Comparison of ENCODE assay signal across 30 cellular contexts in genomic region chr3:12472796-12473195, GRCh38.
"Had no signal": no experiment of that assay in that cellular context is flagged by ENCODE, and none has a peak within 500 bp of the region (broad histone marks: within the 10 kb centered on the region; RNA-seq: fewer than 3 reads in every experiment).

No MANE protein-coding gene starts in this region.

- H2AFZ ChIP-seq: hepatocyte had no signal

- H3K9me3 Mint-ChIP-seq: activated CD4-positive, alpha-beta T cell treated with anti-CD3 and anti-CD28 coated beads, Interleukin-2, amount 10 ng/mL, durations not matched to agents 7 days and 5 days; activated naive CD8-positive, alpha-beta T cell treated with anti-CD3 and anti-CD28 coated beads for 36 hours; brain; mesothelial cell of epicardium; naive B cell; neural crest cell; type B pancreatic cell; WTC11 had no signal

- FAIRE-seq: pancreas had no signal

- H3K4me3 Mint-ChIP-seq: activated CD4-positive, alpha-beta T cell treated with anti-CD3 and anti-CD28 coated beads, Interleukin-2, amount 10 ng/mL, durations not matched to agents 7 days and 5 days; activated CD8-positive, alpha-beta T cell treated with anti-CD3 and anti-CD28 coated beads, Interleukin-2, amount 10 ng/mL, durations not matched to agents 7 days and 5 days; activated naive CD8-positive, alpha-beta T cell treated with anti-CD3 and anti-CD28 coated beads for 36 hours; brain; mesothelial cell of epicardium; neural crest cell; type B pancreatic cell; WTC11 had no signal

- H3K27ac Mint-ChIP-seq: activated CD4-positive, alpha-beta T cell treated with anti-CD3 and anti-CD28 coated beads, Interleukin-2, amount 10 ng/mL, durations not matched to agents 7 days and 5 days; activated CD8-positive, alpha-beta T cell treated with anti-CD3 and anti-CD28 coated beads, Interleukin-2, amount 10 ng/mL, durations not matched to agents 7 days and 5 days; activated naive CD8-positive, alpha-beta T cell treated with anti-CD3 and anti-CD28 coated beads for 36 hours; brain; mesothelial cell of epicardium; naive B cell; type B pancreatic cell; WTC11 had no signal

- H3K36me3 ChIP-seq: adrenal gland, cardiac muscle cell, colonic mucosa, gastroesophageal sphincter, pancreas, thoracic aorta, uterus had no signal

- H3K4me3 ChIP-seq: adrenal gland, cardiac muscle cell, colonic mucosa, gastroesophageal sphincter, hepatocyte, pancreas, psoas muscle, thoracic aorta, uterus had no signal

- H3K4me2 ChIP-seq: hepatocyte had no signal

- H3K27me3 Mint-ChIP-seq: activated CD4-positive, alpha-beta T cell treated with anti-CD3 and anti-CD28 coated beads, Interleukin-2, amount 10 ng/mL, durations not matched to agents 7 days and 5 days had no signal

- H3K4me1 ChIP-seq: gastroesophageal sphincter, pancreas, psoas muscle, uterus had no signal

- H3K4me1 Mint-ChIP-seq: brain, naive B cell, neural crest cell had no signal

- H3K36me3 Mint-ChIP-seq: brain, mesothelial cell of epicardium, naive B cell, type B pancreatic cell, WTC11 had no signal

- H3K27me3 ChIP-seq: adrenal gland, cardiac muscle cell, colonic mucosa, gastroesophageal sphincter, hepatocyte, pancreas, uterus had no signal

- DNase-seq: activated CD4-positive, alpha-beta T cell treated with anti-CD3 and anti-CD28 coated beads for 1 hour; activated CD4-positive, alpha-beta T cell treated with anti-CD3 and anti-CD28 coated beads, Interleukin-2, amount 10 ng/mL, durations not matched to agents 7 days and 5 days; activated CD8-positive, alpha-beta T cell treated with anti-CD3 and anti-CD28 coated beads, Interleukin-2, amount 10 ng/mL, durations not matched to agents 7 days and 5 days; activated naive CD4-positive, alpha-beta T cell treated with Interleukin-2 at 50 U/mL for 16 hours; activated naive CD8-positive, alpha-beta T cell treated with anti-CD3 and anti-CD28 coated beads for 36 hours; adrenal gland; aorta; cerebellar nuclear complex; colonic mucosa; effector CD8-positive, alpha-beta T cell; erythroblast; islet precursor cell; mammary epithelial cell; naive B cell; nucleus accumbens; pancreas; psoas muscle; stimulated activated CD4-positive, alpha-beta T cell treated with anti-CD3 and anti-CD28 coated beads, Interleukin-15, amount 100 ng/mL, for 24 hours; stimulated activated CD4-positive, alpha-beta T cell treated with anti-CD3 and anti-CD28 coated beads, Interleukin-2, amount 100 ng/mL, for 24 hours; stimulated activated naive CD8-positive, alpha-beta T cell treated with anti-CD3 and anti-CD28 coated beads, Interleukin-15, Interleukin-2, amounts not matched to agents 100 U/mL and 50 U/mL, for 24 hours; uterus had no signal

- H3K27ac ChIP-seq: adrenal gland, cardiac muscle cell, colonic mucosa, gastroesophageal sphincter, pancreas, psoas muscle, thoracic aorta, uterus had no signal

- ATAC-seq: activated CD8-positive, alpha-beta T cell treated with anti-CD3 and anti-CD28 coated beads, Interleukin-2, amount 10 ng/mL, durations not matched to agents 7 days and 5 days; gastroesophageal sphincter; pancreas; psoas muscle; stimulated activated naive CD8-positive, alpha-beta T cell treated with anti-CD3 and anti-CD28 coated beads, Interleukin-15, Interleukin-2, amounts not matched to agents 100 U/mL and 50 U/mL, for 24 hours; WTC11 had no signal

- H3K9me3 ChIP-seq: adrenal gland, colonic mucosa, gastroesophageal sphincter, pancreas, psoas muscle, thoracic aorta, uterus had no signal

- H3K79me2 ChIP-seq: hepatocyte had no signal
